In the genomic region with DNA sequence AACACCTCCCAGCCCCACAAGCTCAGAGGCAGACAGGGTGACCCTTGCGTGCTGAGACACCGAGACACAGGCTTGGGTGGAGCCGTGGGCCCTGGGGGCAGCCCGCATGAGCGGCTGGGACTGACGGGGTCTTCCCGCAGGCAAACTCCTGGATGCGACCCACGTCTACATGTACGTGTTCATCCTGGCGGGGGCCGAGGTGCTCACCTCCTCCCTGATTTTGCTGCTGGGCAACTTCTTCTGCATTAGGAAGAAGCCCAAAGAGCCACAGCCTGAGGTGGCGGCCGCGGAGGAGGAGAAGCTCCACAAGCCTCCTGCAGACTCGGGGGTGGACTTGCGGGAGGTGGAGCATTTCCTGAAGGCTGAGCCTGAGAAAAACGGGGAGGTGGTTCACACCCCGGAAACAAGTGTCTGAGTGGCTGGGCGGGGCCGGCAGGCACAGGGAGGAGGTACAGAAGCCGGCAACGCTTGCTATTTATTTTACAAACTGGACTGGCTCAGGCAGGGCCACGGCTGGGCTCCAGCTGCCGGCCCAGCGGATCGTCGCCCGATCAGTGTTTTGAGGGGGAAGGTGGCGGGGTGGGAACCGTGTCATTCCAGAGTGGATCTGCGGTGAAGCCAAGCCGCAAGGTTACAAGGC, we compare ENCODE assay signal across 8 cellular contexts. TPM values are rescaled to one million over a fixed set of nuclear protein-coding genes. Genes with fewer than 3 reads are reported as not detected.
DNase-seq lines count a peak whose midpoint lies in the region; ATAC-seq and TF ChIP-seq lines count a peak whose summit lies in the region.

No MANE protein-coding gene starts in this region.

- POLR2A ChIA-PET in PC-3 (lab: Charles Lee; ENCODE audit: unreplicated experiment) = interaction anchor here (0.5 kb wide), 1 partner anchor 33 kb away, joined by 5 read pairs; no protein-coding TSS in a partner anchor

- peaks cover 63% of the 10 kb centered on the region for H3K79me2 ChIP-seq in PC-3 (ENCODE audit: low read length)

- H3F3A ChIP-seq in PC-3 (ENCODE audit: low read length, unreplicated experiment) = peaks cover 38% of the 10 kb centered on the region

- H3K9ac ChIP-seq in PC-3 (ENCODE audit: low read length) (no peak overlapping the region), rectal smooth muscle tissue (ENCODE audit: low read length) (peak overlapping the region; percentile 16)

- BruUV-seq in PC-3 (replicated peaks; lab: Mats Ljungman, UMichigan) = TSS peak; percentile 30

- H3K27me3 ChIP-seq in PC-3 (ENCODE audit: low read length) (no peaks in the 10 kb centered on the region), foreskin keratinocyte (no peaks in the 10 kb centered on the region), rectal smooth muscle tissue (ENCODE audit: control insufficient read depth, insufficient read depth, low read length) (no peaks in the 10 kb centered on the region)

- CTCF ChIA-PET in PC-3 (lab: Charles Lee) = no interaction called here

- H2AFZ ChIP-seq in PC-3 (ENCODE audit: low read length) = no peak overlapping the region

- H3K4me1 ChIP-seq in PC-3 (ENCODE audit: insufficient read depth, low read length) (peaks cover 56% of the 10 kb centered on the region), foreskin keratinocyte (peaks cover 12% of the 10 kb centered on the region), rectal smooth muscle tissue (ENCODE audit: control insufficient read depth, insufficient read depth, low read length) (peaks cover 54% of the 10 kb centered on the region)

- H3K9me3 ChIP-seq in PC-3 (ENCODE audit: low read length) = no peaks in the 10 kb centered on the region

- H4K20me1 ChIP-seq in PC-3 (ENCODE audit: low read length) = peaks cover 59% of the 10 kb centered on the region

- ATAC-seq in PC-3 = peak; percentile 23
- peak; percentile 65 for ATAC-seq in foreskin keratinocyte
- ATAC-seq in GM18870 (IDR thresholded peaks at IDR 0.05; ENCODE audit: unreplicated experiment) = no peak
- no peak for ATAC-seq in GM21447 (IDR thresholded peaks at IDR 0.05; ENCODE audit: unreplicated experiment)

- H3K36me3 ChIP-seq in PC-3 (ENCODE audit: low read depth, low read length) (peaks cover 36% of the 10 kb centered on the region), rectal smooth muscle tissue (ENCODE audit: control insufficient read depth, insufficient read depth, low read length) (peaks cover 9% of the 10 kb centered on the region)

- H3K4me2 ChIP-seq in PC-3 (ENCODE audit: low read length) = no peak overlapping the region

- H3K4me3 ChIP-seq in PC-3 (ENCODE audit: low read length) = no peak overlapping the region
- H3K4me3 ChIP-seq in rectal smooth muscle tissue (ENCODE audit: low read length) = peak overlapping the region; percentile 25

- intact Hi-C loops in PC-3 (cut with micrococcal nuclease) = no loop called here

- peak; percentile 78 for DNase-seq in GM03348 (ENCODE audit: low spot score)
- DNase-seq in PC-3 = peak; percentile 54
- DNase-seq in activated T-helper 9 cell treated with anti-CD3 and anti-CD28 coated beads, Interleukin-2, amount 50 U/mL, for 16 hours (ENCODE audit: low read depth) = peak; percentile 54
- peak; percentile 55 to 76 for DNase-seq in foreskin keratinocyte
- DNase-seq in cerebellum (ENCODE audit: low spot score) = no peak

- H3K9me2 ChIP-seq in PC-3 (replicated peaks; ENCODE audit: low read length) = no peaks in the 10 kb centered on the region

- H3K27ac ChIP-seq in PC-3 (ENCODE audit: low read length) = peak overlapping the region; percentile 17
- H3K27ac ChIP-seq in foreskin keratinocyte = peak overlapping the region; percentile 37
- H3K27ac ChIP-seq in rectal smooth muscle tissue (ENCODE audit: low read depth, low read length) = peak overlapping the region; percentile 81

- TF ChIP-seq CTCF in PC-3 (conservative IDR thresholded peaks at IDR 0.05; ENCODE audit: low read depth, low read length) (no peak), foreskin keratinocyte (conservative IDR thresholded peaks at IDR 0.05) (peak; percentile 14)

RNA-seq across cellular contexts. Expression of a gene that starts 9.8 kb away (rescaled TPM):
- total RNA-seq in PC-3 (2014; rRNA removed) (286 and 447 TPM in 2 replicates), foreskin keratinocyte (40.9 and 44.3 TPM in 2 replicates), cerebellum (3.7 TPM)
- polyA plus RNA-seq in foreskin keratinocyte = 47.5 and 54.7 TPM in 2 replicates

RNA-seq across cellular contexts. Expression of a gene that starts 26.0 kb away (rescaled TPM):
- total RNA-seq in PC-3 (2014; rRNA removed) (35.0 and 36.6 TPM in 2 replicates), foreskin keratinocyte (19.5 TPM in 2 replicates), cerebellum (39.6 TPM)
- polyA plus RNA-seq in foreskin keratinocyte = 17.9 and 18.3 TPM in 2 replicates

RNA-seq across cellular contexts. Expression of a gene that starts 34.8 kb away (rescaled TPM):
- total RNA-seq in PC-3 (2014; rRNA removed) = 58.6 and 73.5 TPM in 2 replicates
- 57.7 and 62.8 TPM in 2 replicates for total RNA-seq in foreskin keratinocyte
- polyA plus RNA-seq in foreskin keratinocyte = 75.6 and 81.9 TPM in 2 replicates
- total RNA-seq in cerebellum = 45.1 TPM

Comparison
In these comparisons a context has a peak if more than half of its experiments do, and no peak if none do; other contexts are left out.
1. ATAC-seq: peak in PC-3 (single experiment) and foreskin keratinocyte (single experiment); none in GM18870 (single experiment) and GM21447 (single experiment).
2. H3K27ac ChIP-seq: peak in every context shown above with its lines; median percentile 81 in rectal smooth muscle tissue; 37 in foreskin keratinocyte; 17 in PC-3.